8 cellular contexts compared by ENCODE assay signal in genomic region chr9:22274477-22274876, GRCh38.
"Had no signal": no experiment of that assay in that cellular context is flagged by ENCODE, and none has a peak within 500 bp of the region (broad histone marks: within the 10 kb centered on the region; RNA-seq: fewer than 3 reads in every experiment).

No MANE protein-coding gene starts in this region.

- ATAC-seq: GM12878 had no signal

- H3K4me3 ChIP-seq: GM12878 had no signal

- FAIRE-seq: G401.6, GM12891, GM12892, GM18507, GM19239 had no signal

- DNase-seq: GDM1, GF-D8 had no signal
